Comparison of ENCODE assay signal across 15 cellular contexts in genomic region chr7:44799939-44800338, GRCh38. TPM values are rescaled to one million over a fixed set of nuclear protein-coding genes. Genes with fewer than 3 reads are reported as not detected.
DNase-seq lines count a peak whose midpoint lies in the region; ATAC-seq, FAIRE-seq and TF ChIP-seq lines count a peak whose summit lies in the region.
"Had no signal": no experiment of that assay in that cellular context is flagged by ENCODE, and none has a peak within 500 bp of the region (broad histone marks: within the 10 kb centered on the region; RNA-seq: fewer than 3 reads in every experiment).

No MANE protein-coding gene starts in this region.

- H3K4me3 ChIP-seq in A549 (no peak overlapping the region), DND-41 (ENCODE audit: low read depth in 1 of 2, low read length in 2 of 2) (no peak overlapping the region), hepatocyte (no peak overlapping the region), aorta (ENCODE audit: low read length in 2 of 2) (no peak overlapping the region)
- H3K4me3 ChIP-seq: adrenal gland, SJSA1 had no signal

- TF ChIP-seq POLR2A in A549 (IDR thresholded peaks at IDR 0.05; ENCODE audit: low read length) = no peak

- no peak for TF ChIP-seq CTCF in A549 (IDR thresholded peaks at IDR 0.05)
- TF ChIP-seq CTCF in DND-41 (IDR thresholded peaks at IDR 0.05; ENCODE audit: borderline replicate concordance, extremely low read depth, low read length, poor library complexity, severe bottlenecking) = no peak
- no peak for TF ChIP-seq CTCF in hepatocyte (IDR thresholded peaks at IDR 0.05; ENCODE audit: poor library complexity)
- no peak for TF ChIP-seq CTCF in CD14-positive monocyte (IDR thresholded peaks at IDR 0.05)

- H3K79me2 ChIP-seq in DND-41 (ENCODE audit: insufficient read depth, low read length) (peaks cover 61% of the 10 kb centered on the region), hepatocyte (peaks cover 51% of the 10 kb centered on the region)

- 70% methylated on average over 4 of the region's 4 CpGs for WGBS in A549 (ENCODE audit: missing lambda C conversion rate)
- 72% methylated on average over 4 of the region's 4 CpGs for WGBS in hepatocyte (ENCODE audit: low lambda C conversion rate, missing lambda C conversion rate)
- 68 to 69% methylated on average over 4 of the region's 4 CpGs for WGBS in aorta, 2 donors

- H3K4me1 Mint-ChIP-seq in activated CD4-positive, alpha-beta memory T cell treated with anti-CD3 and anti-CD28 coated beads for 36 hours (ENCODE audit: low read depth) = peaks cover 31% of the 10 kb centered on the region
- peaks cover 22% of the 10 kb centered on the region for H3K4me1 Mint-ChIP-seq in CD14-positive monocyte

- H3K9me2 ChIP-seq in hepatocyte (replicated peaks; ENCODE audit: insufficient read depth) = no peaks in the 10 kb centered on the region

- no peak for ATAC-seq in A549
- no peak for ATAC-seq in DND-41 (ENCODE audit: insufficient read depth, low read depth)
- no peak for ATAC-seq in aorta (ENCODE audit: low FRiP score)
- ATAC-seq: activated CD4-positive, CD25-positive, alpha-beta regulatory T cell treated with anti-CD3 and anti-CD28 coated beads, Interleukin-2, amount 50 U/mL, for 24 hours had no signal

- H4K20me1 ChIP-seq in DND-41 (ENCODE audit: insufficient read depth, low read length) (peaks cover 55% of the 10 kb centered on the region), hepatocyte (ENCODE audit: insufficient read depth, poor library complexity, severe bottlenecking) (peaks cover 46% of the 10 kb centered on the region)

- TF ChIP-seq RAD21 in A549 (conservative IDR thresholded peaks at IDR 0.05 in 1 of 2, IDR thresholded peaks at IDR 0.05 in 1 of 2) = no peak

- FAIRE-seq in A549 (lab: Jason Lieb, UNC) = no peak

- H2AFZ ChIP-seq in DND-41 (ENCODE audit: low read depth, low read length) (no peak overlapping the region), hepatocyte (no peak overlapping the region)

- H3K9ac ChIP-seq in DND-41 (ENCODE audit: low read depth, low read length) = no peak overlapping the region

- peak overlapping the region; percentile 72 for H3K27ac Mint-ChIP-seq in activated CD4-positive, alpha-beta memory T cell treated with anti-CD3 and anti-CD28 coated beads for 36 hours
- H3K27ac Mint-ChIP-seq in CD14-positive monocyte = peak overlapping the region in 3 of 7 donors; percentile 5 to 82 (median 82)

- H3K36me3 Mint-ChIP-seq in activated CD4-positive, alpha-beta memory T cell treated with anti-CD3 and anti-CD28 coated beads for 36 hours = peaks cover 62% of the 10 kb centered on the region
- H3K36me3 Mint-ChIP-seq in CD14-positive monocyte = peaks cover 46 to 54% of the 10 kb centered on the region in 2 donors

- DNase-seq in A549 (ENCODE audit: low read depth in 1 of 2, low spot score in 1 of 2) (no peak), DND-41 (no peak), hepatocyte (ENCODE audit: low spot score) (no peak), CD14-positive monocyte (ENCODE audit: low spot score) (no peak), aorta (no peak), D341Med (ENCODE audit: low spot score) (no peak)
- no peak for DNase-seq in activated CD4-positive, alpha-beta memory T cell treated with anti-CD3 and anti-CD28 coated beads for 36 hours
- no peak for DNase-seq in stimulated activated CD4-positive, alpha-beta T cell treated with anti-CD3 and anti-CD28 coated beads, Interleukin-4, amount 100 ng/mL, for 24 hours
- DNase-seq: adrenal gland, foreskin fibroblast, IMR-90, NCI-H1930, NCI-H82 had no signal

- intact Hi-C loops in activated CD4-positive, alpha-beta memory T cell treated with anti-CD3 and anti-CD28 coated beads for 36 hours (cut with micrococcal nuclease) = loop anchor here (5.0 kb wide), 1 partner anchor 308 kb away; the partner anchor contains the start of gene NUDCD3
- intact Hi-C loops in CD14-positive monocyte (cut with micrococcal nuclease) (loop anchor here (5.0 kb wide), 3 partner anchors 42 to 48 kb away; partner anchors contain the start of gene H2AZ2 (in 1 of the 2)), aorta (cut with DNase I) (loop anchor here (5.0 kb wide), 3 partner anchors 37 to 48 kb away; partner anchors contain the start of gene H2AZ2 (in 1 of the 2))

- H3K9me3 ChIP-seq in A549 (no peaks in the 10 kb centered on the region), DND-41 (ENCODE audit: insufficient read depth, low read length, severe bottlenecking) (no peaks in the 10 kb centered on the region), hepatocyte (ENCODE audit: low read depth) (no peaks in the 10 kb centered on the region), aorta (ENCODE audit: control insufficient read depth, low read length) (no peaks in the 10 kb centered on the region)
- H3K9me3 ChIP-seq: adrenal gland, SJSA1 had no signal

- H3K4me3 Mint-ChIP-seq in activated CD4-positive, alpha-beta memory T cell treated with anti-CD3 and anti-CD28 coated beads for 36 hours = peak overlapping the region; percentile 13
- no peak overlapping the region for H3K4me3 Mint-ChIP-seq in CD14-positive monocyte

- H3K27ac ChIP-seq in A549 (no peak overlapping the region), DND-41 (ENCODE audit: low read length) (no peak overlapping the region), hepatocyte (no peak overlapping the region), aorta (ENCODE audit: low read depth in 1 of 2, low read length in 2 of 2) (no peak overlapping the region)
- H3K27ac ChIP-seq: SJSA1 had no signal

- H3K4me1 ChIP-seq in A549 (peaks cover 23% of the 10 kb centered on the region), DND-41 (ENCODE audit: insufficient read depth, low read length) (peaks cover 39% of the 10 kb centered on the region), hepatocyte (ENCODE audit: insufficient read depth) (peaks cover 13% of the 10 kb centered on the region), aorta (ENCODE audit: control insufficient read depth in 1 of 2, insufficient read depth in 2 of 2, low read length in 2 of 2) (peaks cover 0 to 4% of the 10 kb centered on the region in 2 donors)

- peak overlapping the region; percentile 99 for H3K4me2 ChIP-seq in A549
- H3K4me2 ChIP-seq in DND-41 (ENCODE audit: insufficient read depth, low read length) = peak overlapping the region; percentile 84; the same call in 1 of the 2 replicates
- H3K4me2 ChIP-seq in hepatocyte = peak overlapping the region; percentile 92

- POLR2A ChIA-PET in A549 (lab: Yijun Ruan, JAX) = no interaction called here
- POLR2A ChIA-PET in activated CD4-positive, alpha-beta memory T cell treated with anti-CD3 and anti-CD28 coated beads for 36 hours (lab: Charles Lee) = interaction anchor here (0.6 to 3.9 kb wide), 4 partner anchors 24 to 756 kb away, joined by 3 to 15 read pairs (median 4); partner anchors contain the start of gene DBNL

- H3K27me3 Mint-ChIP-seq in activated CD4-positive, alpha-beta memory T cell treated with anti-CD3 and anti-CD28 coated beads for 36 hours = no peaks in the 10 kb centered on the region
- H3K27me3 Mint-ChIP-seq in CD14-positive monocyte (ENCODE audit: low read depth in 3 of 3) = peaks cover 0 to 1% (median 0%) of the 10 kb centered on the region in 3 donors

- H3K36me3 ChIP-seq in DND-41 (ENCODE audit: insufficient read depth, low read length) (peaks cover 70% of the 10 kb centered on the region), hepatocyte (replicated peaks; ENCODE audit: insufficient read depth, low read depth) (no peaks in the 10 kb centered on the region), aorta (ENCODE audit: control insufficient read depth in 1 of 2, insufficient read depth in 2 of 2, low read length in 1 of 2) (peaks cover 14 to 17% of the 10 kb centered on the region in 2 donors)

- CTCF ChIA-PET in A549 (lab: Yijun Ruan, JAX) = interaction anchor here (1.2 kb wide), 1 partner anchor 212 kb away, joined by 6 read pairs; no protein-coding TSS in a partner anchor
- CTCF ChIA-PET in activated CD4-positive, alpha-beta memory T cell treated with anti-CD3 and anti-CD28 coated beads for 36 hours (lab: Charles Lee) = no interaction called here

- H3K9me3 Mint-ChIP-seq in activated CD4-positive, alpha-beta memory T cell treated with anti-CD3 and anti-CD28 coated beads for 36 hours = no peaks in the 10 kb centered on the region
- H3K9me3 Mint-ChIP-seq in CD14-positive monocyte = peaks cover 0 to 2% (median 0%) of the 10 kb centered on the region in 7 donors

- no peak for TF ChIP-seq EP300 in A549 (IDR thresholded peaks at IDR 0.05)

- no peaks in the 10 kb centered on the region for H3K27me3 ChIP-seq in DND-41 (ENCODE audit: insufficient read depth, low read length, poor library complexity)
- H3K27me3 ChIP-seq in hepatocyte = no peaks in the 10 kb centered on the region
- no peaks in the 10 kb centered on the region for H3K27me3 ChIP-seq in aorta (ENCODE audit: control insufficient read depth in 1 of 2, insufficient read depth in 2 of 2, low read length in 1 of 2)
- H3K27me3 ChIP-seq: adrenal gland, SJSA1 had no signal

RNA-seq across cellular contexts. Expression of gene PPIA, which starts 3.5 kb away (rescaled TPM):
- polyA plus RNA-seq in A549 (2011; rRNA removed) (5,366 and 6,016 TPM in 2 replicates), A549 (2017; fragmentation: RNase III; extraction: RNeasy Plus Mini Kit Qiagen cat#74134 plus additional on column Dnase treatment) (6,452 to 7,028 TPM (median 6,488 TPM) in 3 replicates), hepatocyte (2,123 and 2,231 TPM in 2 replicates), CD14-positive monocyte (1,000 to 10,000 TPM; 2,037 to 2,276 TPM), aorta (1,000 to 10,000 TPM; 1,703 to 2,385 TPM)
- polyA plus RNA-seq in A549 (2012; cell fraction: cytosol; rRNA removed) = 6,087 and 6,712 TPM in 2 replicates
- 2,383 and 3,176 TPM in 2 replicates for polyA plus RNA-seq in A549 (2012; cell fraction: nucleus; rRNA removed)
- 753 and 870 TPM in 2 replicates for polyA minus RNA-seq in A549 (2011; rRNA and poly(A)+ RNA removed)
- 1,000 to 10,000 TPM; 3,158 to 3,182 TPM for total RNA-seq in activated CD4-positive, alpha-beta memory T cell treated with anti-CD3 and anti-CD28 coated beads for 36 hours
- total RNA-seq in hepatocyte (2,189 and 2,465 TPM in 2 replicates), aorta (100 to 1,000 TPM; 729 to 835 TPM)

RNA-seq across cellular contexts. Expression of gene H2AZ2, which starts 47.9 kb away (rescaled TPM):
- polyA plus RNA-seq in A549 (2011; rRNA removed) = 239 and 262 TPM in 2 replicates
- 402 and 450 TPM in 2 replicates for polyA plus RNA-seq in A549 (2012; cell fraction: cytosol; rRNA removed)
- polyA plus RNA-seq in A549 (2012; cell fraction: nucleus; rRNA removed) = 123 and 134 TPM in 2 replicates
- 236 to 244 TPM (median 241 TPM) in 3 replicates for polyA plus RNA-seq in A549 (2017; fragmentation: RNase III; extraction: RNeasy Plus Mini Kit Qiagen cat#74134 plus additional on column Dnase treatment)
- polyA minus RNA-seq in A549 (2011; rRNA and poly(A)+ RNA removed) = 117 and 130 TPM in 2 replicates
- 100 to 1,000 TPM; 299 to 307 TPM for total RNA-seq in activated CD4-positive, alpha-beta memory T cell treated with anti-CD3 and anti-CD28 coated beads for 36 hours
- 176 and 178 TPM in 2 replicates for total RNA-seq in hepatocyte
- 132 and 138 TPM in 2 replicates for polyA plus RNA-seq in hepatocyte
- 100 to 1,000 TPM; 181 to 186 TPM for polyA plus RNA-seq in CD14-positive monocyte
- 100 to 1,000 TPM; 129 to 139 TPM for total RNA-seq in aorta
- 100 to 1,000 TPM in 1 of 2 donors, 10 to 100 TPM in 1; 95.1 to 102 TPM for polyA plus RNA-seq in aorta

RNA-seq across cellular contexts. Expression of gene ZMIZ2, which starts 51.3 kb away (rescaled TPM):
- polyA plus RNA-seq in A549 (2011; rRNA removed) (4.3 and 6.9 TPM in 2 replicates), A549 (2017; fragmentation: RNase III; extraction: RNeasy Plus Mini Kit Qiagen cat#74134 plus additional on column Dnase treatment) (21.7 to 24.5 TPM (median 23.9 TPM) in 3 replicates), hepatocyte (37.0 and 39.6 TPM in 2 replicates), CD14-positive monocyte (1 to 10 TPM; 1.9 to 3.3 TPM), aorta (10 to 100 TPM; 11.6 to 69.9 TPM)
- 8.1 and 11.7 TPM in 2 replicates for polyA plus RNA-seq in A549 (2012; cell fraction: cytosol; rRNA removed)
- 68.0 and 69.2 TPM in 2 replicates for polyA plus RNA-seq in A549 (2012; cell fraction: nucleus; rRNA removed)
- 12.2 and 15.3 TPM in 2 replicates for polyA minus RNA-seq in A549 (2011; rRNA and poly(A)+ RNA removed)
- 10 to 100 TPM; 84.7 to 92.3 TPM for total RNA-seq in activated CD4-positive, alpha-beta memory T cell treated with anti-CD3 and anti-CD28 coated beads for 36 hours
- total RNA-seq in hepatocyte (6.2 and 10.5 TPM in 2 replicates), aorta (10 to 100 TPM; 64.5 to 96.6 TPM)
